10 cellular contexts compared by ENCODE assay signal in genomic region chr2:201073071-201073470, GRCh38. TPM values are rescaled to one million over a fixed set of nuclear protein-coding genes. Genes with fewer than 3 reads are reported as not detected.
DNase-seq lines count a peak whose midpoint lies in the region; ATAC-seq and TF ChIP-seq lines count a peak whose summit lies in the region.
"Had no signal": no experiment of that assay in that cellular context is flagged by ENCODE, and none has a peak within 500 bp of the region (broad histone marks: within the 10 kb centered on the region; RNA-seq: fewer than 3 reads in every experiment).

No MANE protein-coding gene starts in this region.

- H3K4me3 ChIP-seq in OCI-LY3 (ENCODE audit: low read length) (peak overlapping the region; percentile 90), endocrine pancreas (ENCODE audit: control insufficient read depth, insufficient read depth, low read length) (peak overlapping the region; percentile 99)

- no peaks in the 10 kb centered on the region for H3K27me3 ChIP-seq in OCI-LY3 (ENCODE audit: low read depth, low read length)
- no peaks in the 10 kb centered on the region for H3K27me3 ChIP-seq in endocrine pancreas (ENCODE audit: control insufficient read depth, insufficient read depth, low read length)
- no peaks in the 10 kb centered on the region for H3K27me3 ChIP-seq in foreskin keratinocyte

- H3K9ac ChIP-seq in OCI-LY3 (ENCODE audit: low read length): no peak overlapping the region
- no peak overlapping the region for H3K9ac ChIP-seq in endocrine pancreas (ENCODE audit: control insufficient read depth, insufficient read depth, low read length)
- H3K9ac ChIP-seq: parathyroid adenoma had no signal

- peaks cover 36% of the 10 kb centered on the region for H3K4me1 Mint-ChIP-seq in activated CD4-positive, alpha-beta T cell treated with anti-CD3 and anti-CD28 coated beads, Interleukin-2, amount 10 ng/mL, durations not matched to agents 24 days and 14 days
- peaks cover 24% of the 10 kb centered on the region for H3K4me1 Mint-ChIP-seq in progenitor cell of endocrine pancreas (ENCODE audit: low read depth)

- no peak for ATAC-seq in foreskin keratinocyte

- peaks cover 6% of the 10 kb centered on the region for H3K36me3 Mint-ChIP-seq in activated CD4-positive, alpha-beta T cell treated with anti-CD3 and anti-CD28 coated beads, Interleukin-2, amount 10 ng/mL, durations not matched to agents 24 days and 14 days (ENCODE audit: low read depth)
- no peaks in the 10 kb centered on the region for H3K36me3 Mint-ChIP-seq in progenitor cell of endocrine pancreas (ENCODE audit: insufficient read depth)

- peak overlapping the region; percentile 31 for H3K27ac Mint-ChIP-seq in activated CD4-positive, alpha-beta T cell treated with anti-CD3 and anti-CD28 coated beads, Interleukin-2, amount 10 ng/mL, durations not matched to agents 24 days and 14 days
- peak overlapping the region; percentile 63 for H3K27ac Mint-ChIP-seq in progenitor cell of endocrine pancreas

- DNase-seq in activated CD4-positive, alpha-beta T cell treated with anti-CD3 and anti-CD28 coated beads, Interleukin-2, amount 10 ng/mL, durations not matched to agents 24 days and 14 days: no peak
- no peak for DNase-seq in activated CD4-positive, alpha-beta T cell treated with anti-CD3 and anti-CD28 coated beads, Interleukin-2, amount 50 U/mL, for 48 hours
- DNase-seq in progenitor cell of endocrine pancreas (ENCODE audit: low spot score, unreplicated experiment) (no peak), foreskin keratinocyte (no peak), NCI-H524 treated with DMSO at 0.1 percent for 48 hours (lab: John Stamatoyannopoulos, UW) (no peak), COR-L47 (lab: John Stamatoyannopoulos, UW) (no peak)
- DNase-seq: NCI-H226 had no signal

- intact Hi-C loops in activated CD4-positive, alpha-beta T cell treated with anti-CD3 and anti-CD28 coated beads, Interleukin-2, amount 10 ng/mL, durations not matched to agents 24 days and 14 days (cut with micrococcal nuclease): loop anchor here (5.0 kb wide), 4 partner anchors 84 to 379 kb away; partner anchors contain the start of genes BZW1, STRADB and TRAK2

- H4K20me1 ChIP-seq in OCI-LY3 (ENCODE audit: insufficient read depth, low read length): 0 out of 2 replicates have a peak, but pooled peaks cover 3% of the 10 kb centered on the region

- H3K9me3 ChIP-seq in OCI-LY3 (ENCODE audit: insufficient read depth, low read length) (no peaks in the 10 kb centered on the region), endocrine pancreas (ENCODE audit: control insufficient read depth, low read length) (no peaks in the 10 kb centered on the region)

- TF ChIP-seq CTCF in OCI-LY3 (IDR thresholded peaks at IDR 0.05; ENCODE audit: low read depth, low read length): no peak
- no peak for TF ChIP-seq CTCF in progenitor cell of endocrine pancreas (IDR thresholded peaks at IDR 0.05; ENCODE audit: unreplicated experiment)
- TF ChIP-seq CTCF in foreskin keratinocyte (conservative IDR thresholded peaks at IDR 0.05): no peak

- no peaks in the 10 kb centered on the region for H3K9me3 Mint-ChIP-seq in activated CD4-positive, alpha-beta T cell treated with anti-CD3 and anti-CD28 coated beads, Interleukin-2, amount 10 ng/mL, durations not matched to agents 24 days and 14 days
- H3K9me3 Mint-ChIP-seq in progenitor cell of endocrine pancreas (ENCODE audit: low read depth): no peaks in the 10 kb centered on the region

- H3K27me3 Mint-ChIP-seq in activated CD4-positive, alpha-beta T cell treated with anti-CD3 and anti-CD28 coated beads, Interleukin-2, amount 10 ng/mL, durations not matched to agents 24 days and 14 days: no peaks in the 10 kb centered on the region
- H3K27me3 Mint-ChIP-seq in progenitor cell of endocrine pancreas: no peaks in the 10 kb centered on the region

- H2AFZ ChIP-seq in OCI-LY3 (ENCODE audit: low read depth, low read length): no peak overlapping the region

- H3K4me3 Mint-ChIP-seq in activated CD4-positive, alpha-beta T cell treated with anti-CD3 and anti-CD28 coated beads, Interleukin-2, amount 10 ng/mL, durations not matched to agents 24 days and 14 days: peak overlapping the region; percentile 64
- peak overlapping the region; percentile 90 for H3K4me3 Mint-ChIP-seq in progenitor cell of endocrine pancreas (ENCODE audit: low read depth)

- no peaks in the 10 kb centered on the region for H3K36me3 ChIP-seq in OCI-LY3 (replicated peaks; ENCODE audit: low read depth, low read length)
- H3K36me3 ChIP-seq in endocrine pancreas (ENCODE audit: control insufficient read depth, insufficient read depth, low read length): no peaks in the 10 kb centered on the region

- peaks cover 24% of the 10 kb centered on the region for H3K4me1 ChIP-seq in OCI-LY3 (ENCODE audit: low read length)
- peaks cover 28% of the 10 kb centered on the region for H3K4me1 ChIP-seq in endocrine pancreas (ENCODE audit: control insufficient read depth, insufficient read depth, low read length)
- H3K4me1 ChIP-seq in foreskin keratinocyte: peaks cover 19% of the 10 kb centered on the region
- H3K4me1 ChIP-seq: parathyroid adenoma had no signal

- H3K79me2 ChIP-seq in OCI-LY3 (ENCODE audit: low read length): peaks cover 62% of the 10 kb centered on the region

- H3K27ac ChIP-seq in OCI-LY3 (ENCODE audit: low read length): no peak overlapping the region
- H3K27ac ChIP-seq in foreskin keratinocyte: no peak overlapping the region
- H3K27ac ChIP-seq: parathyroid adenoma had no signal

- H3K4me2 ChIP-seq in OCI-LY3 (ENCODE audit: low read length): peak overlapping the region; percentile 62

RNA-seq across cellular contexts. Expression of gene NDUFB3, which starts 1.3 kb away (rescaled TPM):
- 112 and 113 TPM in 2 replicates for total RNA-seq in activated CD4-positive, alpha-beta T cell treated with anti-CD3 and anti-CD28 coated beads, Interleukin-2, amount 10 ng/mL, durations not matched to agents 24 days and 14 days
- 74.7 and 75.7 TPM in 2 replicates for total RNA-seq in progenitor cell of endocrine pancreas
- total RNA-seq in foreskin keratinocyte: 137 and 143 TPM in 2 replicates
- 175 and 176 TPM in 2 replicates for polyA plus RNA-seq in foreskin keratinocyte

RNA-seq across cellular contexts. Expression of gene HYCC2, which starts 1.6 kb away (rescaled TPM):
- 24.4 and 26.2 TPM in 2 replicates for total RNA-seq in activated CD4-positive, alpha-beta T cell treated with anti-CD3 and anti-CD28 coated beads, Interleukin-2, amount 10 ng/mL, durations not matched to agents 24 days and 14 days
- total RNA-seq in progenitor cell of endocrine pancreas: 23.8 and 25.7 TPM in 2 replicates
- 7.8 and 9.4 TPM in 2 replicates for total RNA-seq in foreskin keratinocyte
- polyA plus RNA-seq in foreskin keratinocyte: 0.93 and 1.1 TPM in 2 replicates

RNA-seq across cellular contexts. Expression of gene CFLAR, which starts 42.9 kb away (rescaled TPM):
- 402 and 415 TPM in 2 replicates for total RNA-seq in activated CD4-positive, alpha-beta T cell treated with anti-CD3 and anti-CD28 coated beads, Interleukin-2, amount 10 ng/mL, durations not matched to agents 24 days and 14 days
- total RNA-seq in progenitor cell of endocrine pancreas: 46.1 and 50.0 TPM in 2 replicates
- 38.0 and 44.2 TPM in 2 replicates for total RNA-seq in foreskin keratinocyte
- 17.2 and 22.2 TPM in 2 replicates for polyA plus RNA-seq in foreskin keratinocyte
